ENCODE assay signal across 9 cellular contexts in the genomic region with DNA sequence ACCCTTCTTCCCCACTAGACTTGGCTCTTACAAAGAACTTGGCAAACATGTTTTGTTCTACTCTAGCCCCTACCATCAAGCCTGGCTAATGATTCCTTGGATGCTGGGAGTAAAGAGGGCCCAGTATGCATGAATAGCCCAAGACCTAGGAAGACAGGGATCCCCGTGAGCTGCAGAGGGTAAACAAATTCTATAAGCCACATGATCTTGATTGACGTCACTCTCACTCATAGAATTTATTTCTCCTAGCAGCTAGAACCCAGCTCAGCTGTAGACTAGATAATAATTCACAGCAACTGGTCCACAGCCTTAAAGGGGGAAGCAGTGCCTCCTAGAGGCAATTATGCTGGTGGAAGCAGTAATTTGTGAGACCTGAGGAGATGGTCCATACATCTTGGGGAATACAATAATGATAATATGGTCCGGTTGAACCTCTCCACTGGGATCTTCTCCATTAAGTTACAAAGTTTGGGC. TPM values are rescaled to one million over a fixed set of nuclear protein-coding genes. Genes with fewer than 3 reads are reported as not detected.
A peak's percentile ranks its signal among the peaks of the same experiment; 100 is the strongest.
DNase-seq lines count a peak whose midpoint lies in the region; ATAC-seq and TF ChIP-seq lines count a peak whose summit lies in the region.
"Had no signal": no experiment of that assay in that cellular context is flagged by ENCODE, and none has a peak within 500 bp of the region (broad histone marks: within the 10 kb centered on the region; RNA-seq: fewer than 3 reads in every experiment).

No MANE protein-coding gene starts in this region.

- TF ChIP-seq CTCF in GM06990 (IDR thresholded peaks at IDR 0.05; ENCODE audit: insufficient read depth, low read length, poor library complexity, severe bottlenecking) = peak; percentile 50

- peak; percentile 20 for DNase-seq in GM06990 (ENCODE audit: extremely low read depth, insufficient read length)
- peak; percentile 33 for DNase-seq in activated T-cell treated with anti-CD3 and anti-CD28 coated beads for 4 hours
- no peak for DNase-seq in left lobe of liver (ENCODE audit: low spot score)
- no peak for DNase-seq in NK-92 treated with Interleukin-12 subunit alpha and Interleukin-12 subunit beta, amount 100 ng/mL, for 24 hours (lab: John Stamatoyannopoulos, UW)
- no peak for DNase-seq in NCI-H2029 (lab: John Stamatoyannopoulos, UW)

- ATAC-seq in HG02759 (IDR thresholded peaks at IDR 0.05; ENCODE audit: unreplicated experiment) (peak; percentile 64), left lobe of liver (peak; percentile 78), HG03457 (IDR thresholded peaks at IDR 0.05; ENCODE audit: unreplicated experiment) (no peak), HG03159 (IDR thresholded peaks at IDR 0.05; ENCODE audit: unreplicated experiment) (no peak)

- no peaks in the 10 kb centered on the region for H3K27me3 ChIP-seq in GM06990 (replicated peaks; ENCODE audit: control insufficient read depth, insufficient read depth, low read length)

- H3K4me3 ChIP-seq in GM06990 (replicated peaks; ENCODE audit: low read depth, low read length) = no peak overlapping the region
- H3K4me3 ChIP-seq: thoracic aorta had no signal

- no peaks in the 10 kb centered on the region for H3K36me3 ChIP-seq in GM06990 (ENCODE audit: control insufficient read depth, insufficient read depth, low read length)
- H3K36me3 ChIP-seq: thoracic aorta had no signal

RNA-seq across cellular contexts. Expression of a gene that starts 16.1 kb away (rescaled TPM):
- 47.1 TPM for total RNA-seq in left lobe of liver

RNA-seq across cellular contexts. Expression of a gene that starts 35.0 kb away (rescaled TPM):
- total RNA-seq in left lobe of liver = 52.2 TPM

Comparison
In these comparisons a context has a peak if more than half of its experiments do, and no peak if none do; other contexts are left out.
1. DNase-seq: peak in GM06990 (single experiment) and activated T-cell treated with anti-CD3 and anti-CD28 coated beads for 4 hours (single experiment); none in left lobe of liver (single experiment), NK-92 treated with Interleukin-12 subunit alpha and Interleukin-12 subunit beta, amount 100 ng/mL, for 24 hours (single experiment) and NCI-H2029 (single experiment).
2. ATAC-seq: peak in HG02759 (single experiment) and left lobe of liver (single experiment); none in HG03457 (single experiment) and HG03159 (single experiment).